ENCODE assay signal across 19 cellular contexts in the genomic region with DNA sequence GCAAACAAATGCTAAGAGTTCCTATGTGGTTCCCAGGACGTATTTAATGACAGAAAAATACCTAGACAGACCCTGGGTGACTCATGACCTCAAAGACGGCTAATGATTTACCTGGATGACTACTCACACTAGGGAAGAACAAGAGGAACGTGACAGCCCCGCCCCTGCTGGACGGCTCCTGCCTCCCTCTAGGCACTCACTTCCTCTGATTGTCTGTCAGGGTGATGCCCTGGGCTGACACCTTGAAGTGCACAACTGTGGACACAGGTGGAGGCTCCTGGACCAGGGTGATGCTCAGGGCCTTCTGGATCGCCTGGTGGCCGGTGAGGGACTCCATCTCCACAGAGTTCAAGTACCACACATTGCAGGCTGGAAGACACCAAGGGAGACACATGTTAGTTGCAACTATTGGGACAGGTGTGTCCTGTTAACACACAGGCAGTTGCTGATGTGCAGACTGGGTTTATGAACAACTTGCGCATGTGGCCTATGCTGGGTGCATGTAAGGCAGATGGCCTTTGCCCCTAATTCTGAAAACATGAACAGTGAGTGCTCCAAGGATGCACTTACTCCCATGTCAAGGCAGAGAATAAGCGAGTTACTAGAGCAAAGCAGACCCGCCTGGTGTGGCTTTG.
DNase-seq lines count a peak whose midpoint lies in the region; ATAC-seq and TF ChIP-seq lines count a peak whose summit lies in the region.
"Had no signal": no experiment of that assay in that cellular context is flagged by ENCODE, and none has a peak within 500 bp of the region (broad histone marks: within the 10 kb centered on the region; RNA-seq: fewer than 3 reads in every experiment).

No MANE protein-coding gene starts in this region.

- no peak overlapping the region for H3K27ac Mint-ChIP-seq in MCF 10A (ENCODE audit: low read depth, unreplicated experiment)
- no peak overlapping the region for H3K27ac Mint-ChIP-seq in T-helper 17 cell
- H3K27ac Mint-ChIP-seq in natural killer cell treated with Interleukin-12 subunit alpha and Interleukin-12 subunit beta and Interleukin-15 and Interleukin-18, amount 100 ng/mL, for 72 hours, result no peak overlapping the region
- H3K27ac Mint-ChIP-seq: activated CD4-positive, alpha-beta T cell treated with anti-CD3 and anti-CD28 coated beads for 36 hours; activated naive CD4-positive, alpha-beta T cell treated with anti-CD3 and anti-CD28 coated beads, Interleukin-2, amount 50 U/mL, for 72 hours; CD4-positive, CD25-positive, alpha-beta regulatory T cell; T-helper 1 cell treated with Interleukin-12 subunit alpha and Interleukin-12 subunit beta and Interleukin-4 antibody, amounts not matched to agents 30 μg/mL and 1 μg/mL, for 36 hours had no signal

- no peaks in the 10 kb centered on the region for H3K4me1 Mint-ChIP-seq in MCF 10A (ENCODE audit: insufficient read depth, unreplicated experiment)
- no peaks in the 10 kb centered on the region for H3K4me1 Mint-ChIP-seq in T-helper 17 cell
- H3K4me1 Mint-ChIP-seq in natural killer cell treated with Interleukin-12 subunit alpha and Interleukin-12 subunit beta and Interleukin-15 and Interleukin-18, amount 100 ng/mL, for 72 hours (ENCODE audit: low read depth in 2 of 2), result no peaks in the 10 kb centered on the region
- H3K4me1 Mint-ChIP-seq: activated CD4-positive, alpha-beta T cell treated with anti-CD3 and anti-CD28 coated beads for 36 hours; CD4-positive, CD25-positive, alpha-beta regulatory T cell had no signal

- H3K27ac ChIP-seq in breast epithelium (no peak overlapping the region), dorsolateral prefrontal cortex (no peak overlapping the region)
- H3K27ac ChIP-seq: 22Rv1, cardiac muscle cell, thyroid gland had no signal

- no peaks in the 10 kb centered on the region for H3K9me3 ChIP-seq in breast epithelium
- no peaks in the 10 kb centered on the region for H3K9me3 ChIP-seq in T-helper 17 cell (ENCODE audit: control insufficient read depth, low read length, poor library complexity, severe bottlenecking)
- H3K9me3 ChIP-seq: thyroid gland had no signal

- no TSS peak for BruUV-seq in MCF 10A (replicated peaks; lab: Mats Ljungman, UMichigan)

- no peaks in the 10 kb centered on the region for H3K36me3 ChIP-seq in breast epithelium
- H3K36me3 ChIP-seq: cardiac muscle cell had no signal

- H3K36me3 Mint-ChIP-seq in MCF 10A (ENCODE audit: insufficient read depth, unreplicated experiment) (peaks cover 83% of the 10 kb centered on the region), T-helper 17 cell (ENCODE audit: low read depth) (no peaks in the 10 kb centered on the region)
- no peaks in the 10 kb centered on the region for H3K36me3 Mint-ChIP-seq in natural killer cell treated with Interleukin-12 subunit alpha and Interleukin-12 subunit beta and Interleukin-15 and Interleukin-18, amount 100 ng/mL, for 72 hours
- H3K36me3 Mint-ChIP-seq: CD4-positive, CD25-positive, alpha-beta regulatory T cell had no signal

- no peaks in the 10 kb centered on the region for H3K27me3 ChIP-seq in breast epithelium
- H3K27me3 ChIP-seq in dorsolateral prefrontal cortex, result peaks cover 0 to 43% (median 0%) of the 10 kb centered on the region in 45 donors
- H3K27me3 ChIP-seq: cardiac muscle cell, thyroid gland had no signal

- H3K4me1 ChIP-seq in breast epithelium, result no peaks in the 10 kb centered on the region
- H3K4me1 ChIP-seq: thyroid gland had no signal

- POLR2A ChIA-PET in MCF 10A (lab: Yijun Ruan, JAX), result interaction anchor here (1.0 kb wide), 1 partner anchor 9 kb away, joined by 4 read pairs; no protein-coding TSS in a partner anchor

- DNase-seq in MCF 10A (ENCODE audit: unreplicated experiment), result peak; percentile 58
- no peak for DNase-seq in breast epithelium (ENCODE audit: low spot score in 2 of 2)
- peak; percentile 89 for DNase-seq in SW480 (ENCODE audit: low spot score)
- DNase-seq in left lobe of liver (ENCODE audit: low spot score), result no peak
- no peak for DNase-seq in dorsolateral prefrontal cortex
- no peak for DNase-seq in T-helper 17 cell
- DNase-seq in natural killer cell treated with Interleukin-12 subunit alpha and Interleukin-12 subunit beta and Interleukin-15 and Interleukin-18, amount 100 ng/mL, for 72 hours (ENCODE audit: low spot score), result no peak
- DNase-seq: activated CD4-positive, alpha-beta T cell treated with anti-CD3 and anti-CD28 coated beads for 36 hours; CD4-positive, CD25-positive, alpha-beta regulatory T cell; GF-D8; glutamatergic neuron; NCI-H187 treated with DMSO at 0.1 percent for 48 hours; thyroid gland had no signal

- ATAC-seq in left lobe of liver, result peak; percentile 54
- ATAC-seq in T-helper 17 cell, result no peak
- no peak for ATAC-seq in SK-N-SH treated with all-trans-retinoic acid at 6 μM for 48 hours
- ATAC-seq in natural killer cell treated with Interleukin-12 subunit alpha and Interleukin-12 subunit beta and Interleukin-15 and Interleukin-18, amount 100 ng/mL, for 72 hours, result no peak
- ATAC-seq: activated CD4-positive, alpha-beta T cell treated with anti-CD3 and anti-CD28 coated beads for 36 hours; activated naive CD4-positive, alpha-beta T cell treated with anti-CD3 and anti-CD28 coated beads, Interleukin-2, amount 50 U/mL, for 72 hours; Panc1 had no signal

- H3K27me3 Mint-ChIP-seq in MCF 10A (ENCODE audit: insufficient read depth, unreplicated experiment) (no peaks in the 10 kb centered on the region), T-helper 17 cell (no peaks in the 10 kb centered on the region)
- H3K27me3 Mint-ChIP-seq in natural killer cell treated with Interleukin-12 subunit alpha and Interleukin-12 subunit beta and Interleukin-15 and Interleukin-18, amount 100 ng/mL, for 72 hours, result no peaks in the 10 kb centered on the region
- H3K27me3 Mint-ChIP-seq: CD4-positive, CD25-positive, alpha-beta regulatory T cell had no signal

- H3K4me3 ChIP-seq in breast epithelium, result no peak overlapping the region
- H3K4me3 ChIP-seq in dorsolateral prefrontal cortex, result no peak overlapping the region
- H3K4me3 ChIP-seq: cardiac muscle cell, thyroid gland had no signal

- CTCF ChIA-PET in MCF 10A (lab: Yijun Ruan, JAX), result interaction anchor here (1.1 to 3.7 kb wide), 2 partner anchors 9 to 17 kb away, joined by 4 to 23 read pairs; no protein-coding TSS in a partner anchor

- no peaks in the 10 kb centered on the region for H3K9me3 Mint-ChIP-seq in MCF 10A (ENCODE audit: unreplicated experiment)
- H3K9me3 Mint-ChIP-seq in natural killer cell treated with Interleukin-12 subunit alpha and Interleukin-12 subunit beta and Interleukin-15 and Interleukin-18, amount 100 ng/mL, for 72 hours, result no peaks in the 10 kb centered on the region
- H3K9me3 Mint-ChIP-seq: T-helper 1 cell treated with Interleukin-12 subunit alpha and Interleukin-12 subunit beta and Interleukin-4 antibody, amounts not matched to agents 30 μg/mL and 1 μg/mL, for 36 hours had no signal

- TF ChIP-seq POLR2A in breast epithelium (IDR thresholded peaks at IDR 0.05), result no peak

- H3K4me3 Mint-ChIP-seq in MCF 10A (ENCODE audit: unreplicated experiment) (no peak overlapping the region), T-helper 17 cell (no peak overlapping the region)
- H3K4me3 Mint-ChIP-seq in natural killer cell treated with Interleukin-12 subunit alpha and Interleukin-12 subunit beta and Interleukin-15 and Interleukin-18, amount 100 ng/mL, for 72 hours, result no peak overlapping the region
- H3K4me3 Mint-ChIP-seq: activated CD4-positive, alpha-beta T cell treated with anti-CD3 and anti-CD28 coated beads for 36 hours; CD4-positive, CD25-positive, alpha-beta regulatory T cell; T-helper 1 cell treated with Interleukin-12 subunit alpha and Interleukin-12 subunit beta and Interleukin-4 antibody, amounts not matched to agents 30 μg/mL and 1 μg/mL, for 36 hours had no signal

- intact Hi-C loops in MCF 10A (cut with micrococcal nuclease), result no loop called here
- intact Hi-C loops in breast epithelium (cut with DNase I; ENCODE audit: low total_unique reads), result no loop called here
- intact Hi-C loops in dorsolateral prefrontal cortex (cut with DNase I), result no loop called here

- TF ChIP-seq CTCF in MCF 10A (IDR thresholded peaks at IDR 0.05; ENCODE audit: unreplicated experiment) (no peak), breast epithelium (IDR thresholded peaks at IDR 0.05) (no peak), dorsolateral prefrontal cortex (IDR thresholded peaks at IDR 0.05 in 54 of 56, conservative IDR thresholded peaks at IDR 0.05 in 2 of 56; ENCODE audit: low read depth in 1 of 56, partially characterized antibody in 56 of 56) (no peak)

TF ChIP-seq in SK-N-SH treated with all-trans-retinoic acid at 6 μM for 48 hours, 23 proteins besides CTCF, POLR2A, EP300 and RAD21 (continues in another document):
- TF ChIP-seq BACH2 (CRISPR knock-in tag; IDR thresholded peaks at IDR 0.05; ENCODE audit: borderline replicate concordance) (no peak), SNAI2 (CRISPR knock-in tag; IDR thresholded peaks at IDR 0.05) (no peak), ESRRG (CRISPR knock-in tag; IDR thresholded peaks at IDR 0.05) (no peak), RARB (CRISPR knock-in tag; IDR thresholded peaks at IDR 0.05) (no peak), OSR1 (CRISPR knock-in tag; IDR thresholded peaks at IDR 0.05) (no peak), ARNTL (CRISPR knock-in tag; IDR thresholded peaks at IDR 0.05; ENCODE audit: borderline replicate concordance, low read depth) (no peak), ISL1 (CRISPR knock-in tag; IDR thresholded peaks at IDR 0.05) (no peak), TOX (CRISPR knock-in tag; IDR thresholded peaks at IDR 0.05; ENCODE audit: borderline replicate concordance) (no peak)
- TF ChIP-seq, protein P1, sequence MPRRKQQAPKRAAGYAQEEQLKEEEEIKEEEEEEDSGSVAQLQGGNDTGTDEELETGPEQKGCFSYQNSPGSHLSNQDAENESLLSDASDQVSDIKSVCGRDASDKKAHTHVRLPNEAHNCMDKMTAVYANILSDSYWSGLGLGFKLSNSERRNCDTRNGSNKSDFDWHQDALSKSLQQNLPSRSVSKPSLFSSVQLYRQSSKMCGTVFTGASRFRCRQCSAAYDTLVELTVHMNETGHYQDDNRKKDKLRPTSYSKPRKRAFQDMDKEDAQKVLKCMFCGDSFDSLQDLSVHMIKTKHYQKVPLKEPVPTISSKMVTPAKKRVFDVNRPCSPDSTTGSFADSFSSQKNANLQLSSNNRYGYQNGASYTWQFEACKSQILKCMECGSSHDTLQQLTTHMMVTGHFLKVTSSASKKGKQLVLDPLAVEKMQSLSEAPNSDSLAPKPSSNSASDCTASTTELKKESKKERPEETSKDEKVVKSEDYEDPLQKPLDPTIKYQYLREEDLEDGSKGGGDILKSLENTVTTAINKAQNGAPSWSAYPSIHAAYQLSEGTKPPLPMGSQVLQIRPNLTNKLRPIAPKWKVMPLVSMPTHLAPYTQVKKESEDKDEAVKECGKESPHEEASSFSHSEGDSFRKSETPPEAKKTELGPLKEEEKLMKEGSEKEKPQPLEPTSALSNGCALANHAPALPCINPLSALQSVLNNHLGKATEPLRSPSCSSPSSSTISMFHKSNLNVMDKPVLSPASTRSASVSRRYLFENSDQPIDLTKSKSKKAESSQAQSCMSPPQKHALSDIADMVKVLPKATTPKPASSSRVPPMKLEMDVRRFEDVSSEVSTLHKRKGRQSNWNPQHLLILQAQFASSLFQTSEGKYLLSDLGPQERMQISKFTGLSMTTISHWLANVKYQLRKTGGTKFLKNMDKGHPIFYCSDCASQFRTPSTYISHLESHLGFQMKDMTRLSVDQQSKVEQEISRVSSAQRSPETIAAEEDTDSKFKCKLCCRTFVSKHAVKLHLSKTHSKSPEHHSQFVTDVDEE (CRISPR knock-in tag; IDR thresholded peaks at IDR 0.05), result no peak

Comparison
In these comparisons a context has a peak if more than half of its experiments do, and no peak if none do; other contexts are left out.
1. DNase-seq: peak in MCF 10A (single experiment) and SW480 (single experiment); none in breast epithelium (0 of 2), left lobe of liver (single experiment), dorsolateral prefrontal cortex (0 of 10), T-helper 17 cell (0 of 3) and natural killer cell treated with Interleukin-12 subunit alpha and Interleukin-12 subunit beta and Interleukin-15 and Interleukin-18, amount 100 ng/mL, for 72 hours (single experiment).